8 cellular contexts compared by ENCODE assay signal in the genomic region with DNA sequence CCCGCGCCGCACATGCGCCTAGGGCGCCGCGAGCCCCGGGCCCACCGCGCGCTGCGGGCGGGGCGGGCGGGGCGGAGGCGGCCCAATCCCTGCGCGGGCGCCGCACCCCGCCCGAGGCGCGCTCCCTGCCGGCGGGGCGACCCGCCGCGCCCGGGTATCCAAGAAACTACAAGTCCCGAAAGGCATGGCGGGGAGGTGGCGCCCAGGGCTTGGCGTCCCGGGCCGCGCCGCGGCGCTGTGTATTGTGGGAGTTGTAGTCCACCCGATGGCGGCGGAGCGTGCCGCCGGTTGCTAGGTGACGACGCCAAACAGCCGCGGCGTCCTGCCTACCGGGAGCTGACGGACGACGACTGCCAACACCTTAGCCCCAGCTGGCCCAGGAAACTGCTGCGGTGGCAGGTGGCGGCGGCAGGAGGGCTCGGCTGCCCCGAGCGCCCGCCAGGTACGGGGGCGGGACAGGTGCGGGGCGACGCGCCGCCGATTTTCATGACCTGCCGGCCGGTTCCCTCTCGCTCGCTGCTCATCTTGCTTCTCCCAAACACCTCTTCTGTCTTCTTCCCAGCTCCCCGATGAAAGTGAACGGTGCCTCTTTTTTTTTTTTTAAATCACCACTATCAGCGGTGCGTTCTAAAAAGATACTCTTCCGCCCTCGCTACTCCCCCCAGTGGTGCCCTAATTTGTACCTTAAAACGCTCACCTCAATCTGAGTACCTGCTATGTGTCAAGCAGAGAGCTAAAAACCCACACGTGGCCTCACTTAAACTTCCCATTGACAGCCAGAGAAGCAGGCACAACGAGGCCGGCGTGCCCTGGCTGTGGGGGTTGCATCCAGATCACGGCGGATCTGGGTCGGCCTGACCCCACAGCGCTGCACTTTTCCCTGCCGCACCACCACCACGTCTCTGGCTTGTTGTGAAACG. TPM values are rescaled to one million over a fixed set of nuclear protein-coding genes. Genes with fewer than 3 reads are reported as not detected.
DNase-seq lines count a peak whose midpoint lies in the region; ATAC-seq, FAIRE-seq and TF ChIP-seq lines count a peak whose summit lies in the region.

A gene (plus strand): TSS at position 304 of the 920 bp plus-strand sequence.

- H4K20me1 ChIP-seq in smooth muscle cell (ENCODE audit: low read depth): no peaks in the 10 kb centered on the region

- peak; percentile 89 for ATAC-seq in GM18870 (IDR thresholded peaks at IDR 0.05; ENCODE audit: unreplicated experiment)
- peak; percentile 88 for ATAC-seq in HG03139 (IDR thresholded peaks at IDR 0.05; ENCODE audit: unreplicated experiment)

- H3K4me2 ChIP-seq in smooth muscle cell: peak within 1 kb of the TSS; percentile 98

- H3K36me3 ChIP-seq in bronchial epithelial cell (ENCODE audit: control insufficient read depth, insufficient read depth, low read length) (no peaks in the 10 kb centered on the region), smooth muscle cell (ENCODE audit: low read depth) (no peaks in the 10 kb centered on the region)

- peak within 1 kb of the TSS; percentile 40 for H2AFZ ChIP-seq in smooth muscle cell (ENCODE audit: low read depth)

- H3K36me3 Mint-ChIP-seq in immature natural killer cell: no peaks in the 10 kb centered on the region

- H3K4me1 ChIP-seq in smooth muscle cell (ENCODE audit: low read depth): peaks cover 14% of the 10 kb centered on the region

- DNase-seq in AG04449 (ENCODE audit: low read depth, low spot score): peak; percentile 29
- DNase-seq in NCI-H2227 (lab: John Stamatoyannopoulos, UW; ENCODE audit: unreplicated experiment): peak; percentile 94
- DNase-seq in bronchial epithelial cell (ENCODE audit: low read depth): peak; percentile 84
- peak; percentile 94 to 95 (median 95) for DNase-seq in immature natural killer cell
- DNase-seq in smooth muscle cell (lab: John Stamatoyannopoulos, UW; ENCODE audit: unreplicated experiment): peak; percentile 70

- 5% methylated on average over 73 of the region's 94 CpGs for WGBS in smooth muscle cell (ENCODE audit: low lambda C conversion rate)

- POLR2A ChIA-PET in AG04449 (lab: Yijun Ruan, JAX): no interaction called here

- H3K27ac Mint-ChIP-seq in immature natural killer cell: peak within 1 kb of the TSS; percentile 90 to 98 (median 95)

- no peaks in the 10 kb centered on the region for H3K9me3 Mint-ChIP-seq in immature natural killer cell

- peaks cover 17% of the 10 kb centered on the region for H3K27me3 ChIP-seq in bronchial epithelial cell (ENCODE audit: control insufficient read depth, insufficient read depth, low read length)
- H3K27me3 ChIP-seq in smooth muscle cell (ENCODE audit: low read depth): peaks cover 77% of the 10 kb centered on the region

- CTCF ChIA-PET in AG04449 (lab: Yijun Ruan, JAX): interaction anchor here (0.8 to 1.2 kb wide), 3 partner anchors 17 to 199 kb away, joined by 3 read pairs; no protein-coding TSS in a partner anchor

- H3K4me1 Mint-ChIP-seq in immature natural killer cell: peaks cover 45 to 47% of the 10 kb centered on the region in 2 donors

- H3K4me3 ChIP-seq in AG04449 (ENCODE audit: low read depth, low read length) (peak within 1 kb of the TSS; percentile 63), WI38 (ENCODE audit: low read depth, low read length) (peak within 1 kb of the TSS; percentile 68), bronchial epithelial cell (ENCODE audit: low read depth, low read length) (peak within 1 kb of the TSS; percentile 41), smooth muscle cell (peak within 1 kb of the TSS; percentile 60)

- no peaks in the 10 kb centered on the region for H3K9me3 ChIP-seq in smooth muscle cell (replicated peaks; ENCODE audit: low read depth)

- H3F3A ChIP-seq in smooth muscle cell (ENCODE audit: low read depth): no peaks in the 10 kb centered on the region

- H3K27me3 Mint-ChIP-seq in immature natural killer cell (ENCODE audit: low read depth in 3 of 3): peaks cover 20 to 50% (median 32%) of the 10 kb centered on the region in 3 donors

- no peak within 1 kb of the TSS for H3K27ac ChIP-seq in smooth muscle cell (ENCODE audit: low read depth)

- no peak for FAIRE-seq in bronchial epithelial cell (lab: Jason Lieb, UNC)

- peak within 1 kb of the TSS; percentile 78 for H3K9ac ChIP-seq in smooth muscle cell (ENCODE audit: low read depth)

- peak within 1 kb of the TSS; percentile 89 to 99 (median 94) for H3K4me3 Mint-ChIP-seq in immature natural killer cell

- no peaks in the 10 kb centered on the region for H3K79me2 ChIP-seq in smooth muscle cell (ENCODE audit: low read depth)

- TF ChIP-seq CTCF in AG04449 (IDR thresholded peaks at IDR 0.05; ENCODE audit: insufficient read depth, low read length, missing control alignments): no peak
- TF ChIP-seq CTCF in WI38 (IDR thresholded peaks at IDR 0.05; ENCODE audit: low read depth, low read length): no peak
- peak; percentile 1 for TF ChIP-seq CTCF in bronchial epithelial cell (IDR thresholded peaks at IDR 0.05; ENCODE audit: insufficient read depth, low read length, severe bottlenecking)
- TF ChIP-seq CTCF in smooth muscle cell (IDR thresholded peaks at IDR 0.05; ENCODE audit: borderline replicate concordance, insufficient read depth, poor library complexity, severe bottlenecking): no peak

RNA-seq across cellular contexts. Expression of the gene that starts here (rescaled TPM):
- total RNA-seq in bronchial epithelial cell (not detected in 2 replicates), smooth muscle cell (not detected in 2 replicates)
- polyA plus RNA-seq in immature natural killer cell (not detected), smooth muscle cell (not detected in 2 replicates)

Comparison
In these comparisons a context has a peak if more than half of its experiments do, and no peak if none do; other contexts are left out.
1. Peak in DNase-seq and H3K4me3 ChIP-seq in bronchial epithelial cell; RNA of the gene not detected or under 1 TPM.
2. Peak in DNase-seq in immature natural killer cell; RNA of the gene not detected or under 1 TPM.
3. Peak in DNase-seq, H3K4me3 ChIP-seq, H3K9ac ChIP-seq and H3K4me2 ChIP-seq in smooth muscle cell; RNA of the gene not detected or under 1 TPM.
4. DNase-seq: peak in every context shown above with its lines; median percentile 95 in immature natural killer cell; 94 in NCI-H2227; 84 in bronchial epithelial cell; 70 in smooth muscle cell; 29 in AG04449.